18 cellular contexts compared by ENCODE assay signal in the genomic region with DNA sequence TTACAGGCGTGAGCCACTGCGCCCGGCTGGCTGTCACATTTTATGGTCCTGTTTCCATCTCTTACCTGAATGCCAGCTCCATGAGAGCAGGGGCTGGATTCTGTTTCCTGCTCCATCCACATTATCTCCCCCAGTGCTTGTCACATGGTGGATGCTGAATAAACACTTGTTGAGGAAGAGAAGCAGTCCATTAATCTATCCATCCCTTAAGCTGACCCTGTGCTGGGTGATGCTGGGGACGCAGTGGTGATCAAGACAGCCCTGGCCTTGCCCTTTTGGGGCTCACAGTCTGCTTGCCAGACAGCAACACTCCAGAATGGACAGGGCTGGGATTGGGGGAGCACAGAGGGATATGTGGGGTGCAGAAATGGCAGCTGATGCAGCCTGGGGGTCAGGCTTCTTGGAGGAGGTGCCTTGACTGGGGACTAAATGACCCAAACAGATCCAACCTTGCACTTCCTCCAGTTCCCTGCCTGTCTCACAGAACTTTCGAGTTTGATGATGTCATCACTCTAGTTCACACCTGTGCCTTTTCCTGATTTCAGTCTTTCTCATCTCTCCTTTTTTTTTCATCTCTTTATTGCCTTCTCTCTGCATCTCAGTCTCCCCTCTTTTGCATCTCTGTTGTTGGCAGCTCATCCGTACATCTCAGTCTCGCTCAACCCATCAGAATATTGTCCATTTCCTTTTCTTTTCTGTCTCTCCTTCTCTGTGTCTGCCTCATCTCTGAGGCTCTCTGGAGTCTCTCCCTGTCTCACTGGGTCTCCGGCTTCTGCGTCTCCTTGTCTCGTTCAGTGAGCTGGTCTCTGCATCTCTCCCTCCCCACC. TPM values are rescaled to one million over a fixed set of nuclear protein-coding genes. Genes with fewer than 3 reads are reported as not detected.
DNase-seq lines count a peak whose midpoint lies in the region; ATAC-seq and TF ChIP-seq lines count a peak whose summit lies in the region.
"Had no signal": no experiment of that assay in that cellular context is flagged by ENCODE, and none has a peak within 500 bp of the region (broad histone marks: within the 10 kb centered on the region; RNA-seq: fewer than 3 reads in every experiment).

No MANE protein-coding gene starts in this region.

- H3K4me3 ChIP-seq in KMS-11 (IDR thresholded peaks at IDR 0.05; ENCODE audit: insufficient read depth, low read depth, low read length) = no peak overlapping the region
- peak overlapping the region in 1 of 2 donors; percentile 57 for H3K4me3 ChIP-seq in duodenal mucosa (ENCODE audit: low read depth in 1 of 2, low read length in 2 of 2)
- no peak overlapping the region for H3K4me3 ChIP-seq in BE2C (ENCODE audit: low read depth, low read length)
- H3K4me3 ChIP-seq: SJSA1 had no signal

- H3K4me1 ChIP-seq in KMS-11 (ENCODE audit: low read depth, poor library complexity, severe bottlenecking) (peaks cover 28% of the 10 kb centered on the region), duodenal mucosa (ENCODE audit: control insufficient read depth in 1 of 2, insufficient read depth in 2 of 2, low read length in 2 of 2) (peaks cover 52 to 64% of the 10 kb centered on the region in 2 donors), BE2C (no peaks in the 10 kb centered on the region)

- peak overlapping the region; percentile 46; the same call in 1 of the 2 replicates for H3K4me2 ChIP-seq in KMS-11

- DNase-seq in DMS53 treated with DMSO at 0.1 percent for 48 hours (lab: John Stamatoyannopoulos, UW; ENCODE audit: unreplicated experiment) (peak; percentile 86), neural crest cell (ENCODE audit: low read depth, low spot score) (no peak), NCI-H526 treated with DMSO at 0.1 percent for 48 hours (lab: John Stamatoyannopoulos, UW) (no peak), BE2C (no peak)
- DNase-seq: activated CD4-positive, alpha-beta memory T cell treated with anti-CD3 and anti-CD28 coated beads, Interleukin-2, amount 10 ng/mL, durations not matched to agents 7 days and 5 days; activated effector memory CD4-positive, alpha-beta T cell treated with Interleukin-2 at 50 U/mL for 16 hours; foreskin melanocyte; kidney glomerular epithelial cell; NCI-H2029; stimulated activated CD4-positive, alpha-beta T cell treated with anti-CD3 and anti-CD28 coated beads, Interleukin-1b, Interleukin-23, amount 100 ng/mL, for 48 hours; upper lobe of left lung had no signal

- H3K79me2 ChIP-seq in KMS-11 (ENCODE audit: insufficient read depth, low read depth) = no peaks in the 10 kb centered on the region

- peaks cover 7% of the 10 kb centered on the region for H3K27me3 Mint-ChIP-seq in neural crest cell (ENCODE audit: low read depth)

- H3K9me3 ChIP-seq in duodenal mucosa (ENCODE audit: control insufficient read depth in 1 of 2, low read length in 2 of 2) (no peaks in the 10 kb centered on the region), BE2C (no peaks in the 10 kb centered on the region)
- H3K9me3 ChIP-seq: SJSA1, upper lobe of left lung had no signal

- H3K36me3 ChIP-seq in KMS-11 (ENCODE audit: insufficient read depth) = no peaks in the 10 kb centered on the region
- H3K36me3 ChIP-seq in duodenal mucosa (ENCODE audit: control insufficient read depth in 1 of 2, insufficient read depth in 2 of 2, low read length in 2 of 2) = no peaks in the 10 kb centered on the region
- H3K36me3 ChIP-seq in BE2C = peaks cover 8% of the 10 kb centered on the region

- H3K27ac ChIP-seq in KMS-11 (no peak overlapping the region), duodenal mucosa (ENCODE audit: low read depth, low read length) (no peak overlapping the region)
- H3K27ac ChIP-seq: SJSA1 had no signal

- TF ChIP-seq CTCF in KMS-11 (conservative IDR thresholded peaks at IDR 0.05; ENCODE audit: low read depth, low read length) (no peak), neural crest cell (conservative IDR thresholded peaks at IDR 0.05) (no peak), BE2C (IDR thresholded peaks at IDR 0.05; ENCODE audit: low read depth, low read length) (no peak)

- no peak for ATAC-seq in GM18861 (IDR thresholded peaks at IDR 0.05; ENCODE audit: unreplicated experiment)

- H3K27ac Mint-ChIP-seq in neural crest cell (ENCODE audit: unreplicated experiment) = no peak overlapping the region
- H3K27ac Mint-ChIP-seq: activated CD4-positive, alpha-beta memory T cell treated with anti-CD3 and anti-CD28 coated beads, Interleukin-2, amount 10 ng/mL, durations not matched to agents 7 days and 5 days had no signal

- H3K4me1 Mint-ChIP-seq in neural crest cell = peaks cover 39% of the 10 kb centered on the region

- H4K20me1 ChIP-seq in KMS-11 (ENCODE audit: insufficient read depth) = no peaks in the 10 kb centered on the region

- H3K9ac ChIP-seq in KMS-11 (no peak overlapping the region), duodenal mucosa (ENCODE audit: low read depth in 1 of 2, low read length in 2 of 2) (peak overlapping the region; percentile 32 to 77)

- H3K9me3 Mint-ChIP-seq in neural crest cell = no peaks in the 10 kb centered on the region
- H3K9me3 Mint-ChIP-seq: activated CD4-positive, alpha-beta memory T cell treated with anti-CD3 and anti-CD28 coated beads, Interleukin-2, amount 10 ng/mL, durations not matched to agents 7 days and 5 days had no signal

- H3K4me3 Mint-ChIP-seq in neural crest cell = peak overlapping the region; percentile 34
- H3K4me3 Mint-ChIP-seq: activated CD4-positive, alpha-beta memory T cell treated with anti-CD3 and anti-CD28 coated beads, Interleukin-2, amount 10 ng/mL, durations not matched to agents 7 days and 5 days had no signal

- H3K36me3 Mint-ChIP-seq in neural crest cell (ENCODE audit: low read depth) = peaks cover 3% of the 10 kb centered on the region

- no peak overlapping the region for H2AFZ ChIP-seq in KMS-11 (ENCODE audit: low read depth)

- peaks cover 4% of the 10 kb centered on the region; the same call in 1 of the 2 replicates for H3K27me3 ChIP-seq in KMS-11 (ENCODE audit: insufficient read depth, low read depth)
- H3K27me3 ChIP-seq in duodenal mucosa (ENCODE audit: control insufficient read depth in 1 of 2, insufficient read depth in 2 of 2, low read length in 2 of 2) = no peaks in the 10 kb centered on the region
- H3K27me3 ChIP-seq in BE2C = no peaks in the 10 kb centered on the region
- H3K27me3 ChIP-seq: SJSA1 had no signal

RNA-seq across cellular contexts. Expression of a gene that starts 4.6 kb away (rescaled TPM):
- 28.6 and 33.1 TPM in 2 replicates for total RNA-seq in neural crest cell
- polyA plus RNA-seq in BE2C (2012; ENCODE audit: insufficient read depth, insufficient read length, low read depth) = 65.5 TPM

RNA-seq across cellular contexts. Expression of a gene that starts 17.2 kb away (rescaled TPM):
- total RNA-seq in neural crest cell = not detected in 2 replicates
- not detected for polyA plus RNA-seq in BE2C (2012; ENCODE audit: insufficient read depth, insufficient read length, low read depth)
- total RNA-seq: activated CD4-positive, alpha-beta memory T cell treated with anti-CD3 and anti-CD28 coated beads, Interleukin-2, amount 10 ng/mL, durations not matched to agents 7 days and 5 days; SJSA1 had no signal
- polyA plus RNA-seq: CD14-positive monocyte had no signal

RNA-seq across cellular contexts. Expression of a gene that starts 18.3 kb away (rescaled TPM):
- total RNA-seq in neural crest cell = 105 and 115 TPM in 2 replicates
- 49.4 TPM for polyA plus RNA-seq in BE2C (2012; ENCODE audit: insufficient read depth, insufficient read length, low read depth)

RNA-seq across cellular contexts. Expression of a gene that starts 21.1 kb away (rescaled TPM):
- total RNA-seq in neural crest cell = 9.1 and 9.6 TPM in 2 replicates
- 12.4 TPM for polyA plus RNA-seq in BE2C (2012; ENCODE audit: insufficient read depth, insufficient read length, low read depth)

RNA-seq across cellular contexts. Expression of a gene that starts 33.3 kb away (rescaled TPM):
- total RNA-seq in neural crest cell = not detected in 2 replicates
- polyA plus RNA-seq in BE2C (2012; ENCODE audit: insufficient read depth, insufficient read length, low read depth) = not detected
- total RNA-seq: activated CD4-positive, alpha-beta memory T cell treated with anti-CD3 and anti-CD28 coated beads, Interleukin-2, amount 10 ng/mL, durations not matched to agents 7 days and 5 days; mucosa of gallbladder; renal cortical epithelial cell; SJSA1; upper lobe of left lung had no signal
- polyA plus RNA-seq: CD14-positive monocyte had no signal
